21 cellular contexts compared by ENCODE assay signal in genomic region chr11:91846664-91847063, GRCh38.
DNase-seq lines count a peak whose midpoint lies in the region; ATAC-seq and TF ChIP-seq lines count a peak whose summit lies in the region.
"Had no signal": no experiment of that assay in that cellular context is flagged by ENCODE, and none has a peak within 500 bp of the region (broad histone marks: within the 10 kb centered on the region; RNA-seq: fewer than 3 reads in every experiment).

No MANE protein-coding gene starts in this region.

- no peak overlapping the region for H3K27ac ChIP-seq in hepatocyte
- H3K27ac ChIP-seq in effector memory CD4-positive, alpha-beta T cell (ENCODE audit: insufficient read depth, low read length, poor library complexity, severe bottlenecking), result no peak overlapping the region
- H3K27ac ChIP-seq: BLaER1 had no signal

- peaks cover 3% of the 10 kb centered on the region for H3K27me3 ChIP-seq in hepatocyte
- H3K27me3 ChIP-seq in effector memory CD4-positive, alpha-beta T cell (replicated peaks; ENCODE audit: control insufficient read depth, insufficient read depth, low read length, poor library complexity, severe bottlenecking), result no peaks in the 10 kb centered on the region
- H3K27me3 ChIP-seq: BE2C, BLaER1 had no signal

- no peak for TF ChIP-seq CTCF in LNCaP clone FGC (IDR thresholded peaks at IDR 0.05; ENCODE audit: control insufficient read depth, extremely low read depth, insufficient read depth)
- no peak for TF ChIP-seq CTCF in hepatocyte (IDR thresholded peaks at IDR 0.05; ENCODE audit: poor library complexity)

- no peaks in the 10 kb centered on the region for H3K79me2 ChIP-seq in hepatocyte

- no peak overlapping the region for H3K4me3 ChIP-seq in LNCaP clone FGC (ENCODE audit: low read depth, low read length)
- H3K4me3 ChIP-seq in hepatocyte, result no peak overlapping the region
- H3K4me3 ChIP-seq in effector memory CD4-positive, alpha-beta T cell (ENCODE audit: insufficient read depth, low read depth, low read length, poor library complexity, severe bottlenecking), result no peak overlapping the region
- H3K4me3 ChIP-seq: BLaER1, GM12878 had no signal

- no peak overlapping the region for H2AFZ ChIP-seq in hepatocyte

- DNase-seq in LNCaP clone FGC (ENCODE audit: low read depth) (peak; percentile 3), NCI-H69 (lab: John Stamatoyannopoulos, UW) (peak; percentile 77), hepatocyte (ENCODE audit: low spot score) (peak; percentile 13)
- no peak for DNase-seq in effector memory CD4-positive, alpha-beta T cell
- DNase-seq: 8988T; ACHN; BE2C; C1 segment of cervical spinal cord; CD4-positive, alpha-beta memory T cell; CD4-positive, CD25-positive, alpha-beta regulatory T cell; CD8-positive, alpha-beta memory T cell; COR-L47; DMS 273 treated with DMSO at 0.1 percent for 48 hours; DMS153; DND-41; EL; GDM1 had no signal

- H3K4me2 ChIP-seq in hepatocyte, result no peak overlapping the region
- H3K4me2 ChIP-seq: BLaER1 had no signal

- no peaks in the 10 kb centered on the region for H3K36me3 ChIP-seq in hepatocyte (replicated peaks; ENCODE audit: insufficient read depth, low read depth)
- H3K36me3 ChIP-seq in effector memory CD4-positive, alpha-beta T cell (ENCODE audit: control insufficient read depth, insufficient read depth, low read length), result no peaks in the 10 kb centered on the region
- H3K36me3 ChIP-seq: BE2C, BLaER1 had no signal

- no peaks in the 10 kb centered on the region for H3K4me1 ChIP-seq in hepatocyte (ENCODE audit: insufficient read depth)
- H3K4me1 ChIP-seq in effector memory CD4-positive, alpha-beta T cell (ENCODE audit: control insufficient read depth, insufficient read depth, low read length, poor library complexity, severe bottlenecking), result no peaks in the 10 kb centered on the region
- H3K4me1 ChIP-seq: BLaER1 had no signal

- H4K20me1 ChIP-seq in hepatocyte (ENCODE audit: insufficient read depth, poor library complexity, severe bottlenecking), result no peaks in the 10 kb centered on the region
- H4K20me1 ChIP-seq: BLaER1 had no signal

- no peaks in the 10 kb centered on the region for H3K9me3 ChIP-seq in hepatocyte (ENCODE audit: low read depth)
- no peaks in the 10 kb centered on the region for H3K9me3 ChIP-seq in effector memory CD4-positive, alpha-beta T cell (ENCODE audit: control insufficient read depth, low read length)
- H3K9me3 ChIP-seq: BE2C, BLaER1 had no signal

- H3K9me2 ChIP-seq in hepatocyte (replicated peaks; ENCODE audit: insufficient read depth), result no peaks in the 10 kb centered on the region

- ATAC-seq in HG03342 (IDR thresholded peaks at IDR 0.05; ENCODE audit: unreplicated experiment) (no peak), HG02588 (IDR thresholded peaks at IDR 0.05; ENCODE audit: unreplicated experiment) (no peak)
- ATAC-seq: GM12878 had no signal

- WGBS in hepatocyte (ENCODE audit: low lambda C conversion rate, missing lambda C conversion rate), result 77% methylated on average over 2 of the region's 2 CpGs

Comparison
In these comparisons a context has a peak if more than half of its experiments do, and no peak if none do; other contexts are left out.
1. DNase-seq: peak in LNCaP clone FGC (single experiment), NCI-H69 (single experiment) and hepatocyte (single experiment); none in effector memory CD4-positive, alpha-beta T cell (0 of 3).